In the genomic region with DNA sequence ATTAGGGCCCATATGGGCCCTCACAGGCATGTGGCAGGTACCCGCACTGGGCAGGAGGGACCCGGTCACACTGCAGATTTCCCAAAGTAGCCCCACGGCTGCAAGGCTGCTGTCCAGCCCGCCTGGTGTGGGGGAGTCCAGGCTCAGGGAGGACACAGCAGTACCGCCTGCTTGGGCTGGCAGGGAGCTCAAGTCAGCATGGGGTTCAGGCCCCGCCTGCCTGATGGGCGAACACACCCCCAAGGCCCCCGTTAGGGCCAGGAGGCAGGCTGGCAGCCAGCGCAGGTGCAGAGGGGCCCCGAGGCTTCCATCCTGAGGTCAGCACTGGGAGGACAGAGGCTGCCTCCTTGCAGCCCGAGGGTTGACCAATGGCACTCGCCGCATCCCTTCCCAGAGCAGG, we compare ENCODE assay signal across 12 cellular contexts. TPM values are rescaled to one million over a fixed set of nuclear protein-coding genes. Genes with fewer than 3 reads are reported as not detected.
"Had no signal": no experiment of that assay in that cellular context is flagged by ENCODE, and none has a peak within 500 bp of the region (broad histone marks: within the 10 kb centered on the region; RNA-seq: fewer than 3 reads in every experiment).

No MANE protein-coding gene starts in this region.

- H3K4me3 Mint-ChIP-seq: activated CD4-positive, alpha-beta memory T cell treated with anti-CD3 and anti-CD28 coated beads for 36 hours; activated naive CD8-positive, alpha-beta T cell treated with anti-CD3 and anti-CD28 coated beads, Interleukin-2, amount 10 ng/mL, durations not matched to agents 7 days and 5 days; central memory CD8-positive, alpha-beta T cell; type B pancreatic cell had no signal

- ATAC-seq: naive thymus-derived CD8-positive, alpha-beta T cell had no signal

- H3K27ac ChIP-seq: SJSA1 had no signal

- H3K36me3 Mint-ChIP-seq: activated CD4-positive, alpha-beta memory T cell treated with anti-CD3 and anti-CD28 coated beads for 36 hours; type B pancreatic cell had no signal

- H3K9me3 Mint-ChIP-seq: activated CD4-positive, alpha-beta memory T cell treated with anti-CD3 and anti-CD28 coated beads for 36 hours; activated naive CD8-positive, alpha-beta T cell treated with anti-CD3 and anti-CD28 coated beads, Interleukin-2, amount 10 ng/mL, durations not matched to agents 7 days and 5 days; central memory CD8-positive, alpha-beta T cell; naive thymus-derived CD8-positive, alpha-beta T cell; type B pancreatic cell had no signal

- DNase-seq: activated CD4-positive, alpha-beta memory T cell treated with anti-CD3 and anti-CD28 coated beads for 36 hours; activated naive CD8-positive, alpha-beta T cell treated with anti-CD3 and anti-CD28 coated beads, Interleukin-2, amount 10 ng/mL, durations not matched to agents 7 days and 5 days; activated T-cell treated with anti-CD3 and anti-CD28 coated beads, Interleukin-2, amount 50 U/mL, for 48 hours; aorta; mucosa of descending colon; naive thymus-derived CD8-positive, alpha-beta T cell; stimulated activated CD4-positive, alpha-beta T cell treated with anti-CD3 and anti-CD28 coated beads, Interleukin-4, amount 100 ng/mL, for 1 hour; stimulated activated CD8-positive, alpha-beta memory T cell treated with anti-CD3 and anti-CD28 coated beads, Interleukin-4, amount 100 ng/mL, for 48 hours had no signal

- H3K27me3 Mint-ChIP-seq: activated CD4-positive, alpha-beta memory T cell treated with anti-CD3 and anti-CD28 coated beads for 36 hours; activated naive CD8-positive, alpha-beta T cell treated with anti-CD3 and anti-CD28 coated beads, Interleukin-2, amount 10 ng/mL, durations not matched to agents 7 days and 5 days; central memory CD8-positive, alpha-beta T cell; naive thymus-derived CD8-positive, alpha-beta T cell; type B pancreatic cell had no signal

- H3K9me3 ChIP-seq: mucosa of descending colon, SJSA1 had no signal

- H3K4me3 ChIP-seq: lung, mucosa of descending colon, SJSA1 had no signal

- H3K27ac Mint-ChIP-seq: activated CD4-positive, alpha-beta memory T cell treated with anti-CD3 and anti-CD28 coated beads for 36 hours; activated naive CD8-positive, alpha-beta T cell treated with anti-CD3 and anti-CD28 coated beads, Interleukin-2, amount 10 ng/mL, durations not matched to agents 7 days and 5 days; type B pancreatic cell had no signal

- H3K27me3 ChIP-seq: SJSA1 had no signal

RNA-seq across cellular contexts. Expression of gene CCDC188, which starts 13.7 kb away (rescaled TPM):
- total RNA-seq: naive thymus-derived CD8-positive, alpha-beta T cell had no signal
- polyA plus RNA-seq: aorta; naive thymus-derived CD8-positive, alpha-beta T cell had no signal
